19 cellular contexts compared by ENCODE assay signal in the genomic region with DNA sequence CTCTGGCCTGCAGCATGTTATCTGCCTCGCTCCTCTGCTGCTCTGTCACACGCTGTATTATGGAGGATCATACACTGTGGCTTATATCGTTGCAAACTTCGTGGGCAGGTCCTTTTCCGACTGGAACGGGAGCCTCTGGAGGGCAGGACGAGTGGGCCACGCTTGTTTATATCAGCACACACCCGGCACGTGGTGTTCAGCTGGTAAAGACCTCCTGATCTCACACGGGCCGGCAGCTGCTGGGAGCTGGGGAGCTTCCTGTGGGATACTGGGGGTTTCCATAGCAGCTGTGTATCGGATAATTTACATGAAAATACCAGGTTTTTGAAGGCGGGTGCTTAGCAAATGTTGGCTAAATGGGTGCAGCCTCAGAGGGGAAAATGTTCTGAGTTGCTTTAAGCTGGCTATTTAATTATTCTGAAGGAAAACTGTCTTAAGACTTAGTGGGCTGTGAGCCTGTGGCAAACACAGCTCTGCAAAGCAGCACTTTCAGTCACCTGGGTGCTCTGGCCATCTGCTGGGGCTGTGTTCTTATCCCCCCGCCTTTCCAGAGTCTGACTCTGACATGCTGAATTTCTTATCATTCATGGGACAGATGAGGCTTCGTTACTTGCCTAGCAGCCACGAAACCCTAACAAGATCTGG.
DNase-seq lines count a peak whose midpoint lies in the region; TF ChIP-seq lines count a peak whose summit lies in the region.
"Had no signal": no experiment of that assay in that cellular context is flagged by ENCODE, and none has a peak within 500 bp of the region (broad histone marks: within the 10 kb centered on the region; RNA-seq: fewer than 3 reads in every experiment).

No MANE protein-coding gene starts in this region.

- peaks cover 28% of the 10 kb centered on the region for H3K4me1 ChIP-seq in HUES6 (ENCODE audit: control insufficient read depth, insufficient read depth, low read length)
- H3K4me1 ChIP-seq in iPS-20b (ENCODE audit: insufficient read depth, low read length) = peaks cover 21% of the 10 kb centered on the region
- H3K4me1 ChIP-seq in ascending aorta = no peaks in the 10 kb centered on the region
- H3K4me1 ChIP-seq: gastrocnemius medialis had no signal

- H3K4me3 ChIP-seq in HUES6 (ENCODE audit: low read depth, low read length) = peak overlapping the region; percentile 18; the same call in 1 of the 2 replicates
- peak overlapping the region; percentile 18; the same call in 1 of the 2 replicates for H3K4me3 ChIP-seq in iPS-20b (ENCODE audit: low read length)
- H3K4me3 ChIP-seq in ascending aorta = no peak overlapping the region
- H3K4me3 ChIP-seq: gastrocnemius medialis, thoracic aorta had no signal

- DNase-seq in COLO668 (lab: John Stamatoyannopoulos, UW; ENCODE audit: unreplicated experiment) = peak; percentile 17
- peak; percentile 51 for DNase-seq in amniotic epithelial cell (ENCODE audit: low read depth)
- no peak for DNase-seq in cerebellar nuclear complex (lab: John Stamatoyannopoulos, UW)
- no peak for DNase-seq in D341Med (ENCODE audit: low spot score)
- DNase-seq in NCI-H345 (lab: John Stamatoyannopoulos, UW) = no peak
- no peak for DNase-seq in ascending aorta (ENCODE audit: low spot score in 2 of 2)
- DNase-seq: activated effector memory CD4-positive, alpha-beta T cell treated with Interleukin-2 at 50 U/mL for 16 hours; amniotic stem cell; gastrocnemius medialis; islet precursor cell; Karpas-422; NCI-H1105 treated with DMSO at 0.1 percent for 48 hours; NCI-H446; stimulated activated CD4-positive, alpha-beta T cell treated with anti-CD3 and anti-CD28 coated beads, Interleukin-4, amount 100 ng/mL, for 4 hours; SW 1271 had no signal

- no peaks in the 10 kb centered on the region for H3K36me3 ChIP-seq in HUES6 (ENCODE audit: control insufficient read depth, insufficient read depth, low read length)
- no peaks in the 10 kb centered on the region for H3K36me3 ChIP-seq in iPS-20b (ENCODE audit: insufficient read depth, low read depth, low read length)
- H3K36me3 ChIP-seq in ascending aorta = no peaks in the 10 kb centered on the region
- H3K36me3 ChIP-seq: gastrocnemius medialis, thoracic aorta had no signal

- intact Hi-C loops in ascending aorta (cut with DNase I) = no loop called here

- H3K27ac ChIP-seq in HUES6 (ENCODE audit: low read depth, low read length) (no peak overlapping the region), iPS-20b (ENCODE audit: low read length) (no peak overlapping the region), ascending aorta (no peak overlapping the region)
- H3K27ac ChIP-seq: gastrocnemius medialis, HL-60, thoracic aorta had no signal

- no peak for TF ChIP-seq CTCF in ascending aorta (IDR thresholded peaks at IDR 0.05)

- H3K9me3 ChIP-seq in HUES6 (ENCODE audit: control insufficient read depth, insufficient read depth, low read depth, low read length) = no peaks in the 10 kb centered on the region
- H3K9me3 ChIP-seq in iPS-20b (ENCODE audit: insufficient read depth, low read depth, low read length) = no peaks in the 10 kb centered on the region
- no peaks in the 10 kb centered on the region for H3K9me3 ChIP-seq in ascending aorta
- H3K9me3 ChIP-seq: gastrocnemius medialis, thoracic aorta had no signal

- H3K9ac ChIP-seq in HUES6 (ENCODE audit: low read length) = no peak overlapping the region
- no peak overlapping the region for H3K9ac ChIP-seq in iPS-20b (ENCODE audit: low read depth, low read length)

- H3K27me3 ChIP-seq in HUES6 (ENCODE audit: control insufficient read depth, insufficient read depth, low read length) (peaks cover 8% of the 10 kb centered on the region), iPS-20b (ENCODE audit: insufficient read depth, low read length) (peaks cover 27% of the 10 kb centered on the region; the same call in 1 of the 2 replicates), ascending aorta (no peaks in the 10 kb centered on the region)
- H3K27me3 ChIP-seq: gastrocnemius medialis had no signal

Comparison
In these comparisons a context has a peak if more than half of its experiments do, and no peak if none do; other contexts are left out.
1. DNase-seq: peak in COLO668 (single experiment) and amniotic epithelial cell (single experiment); none in cerebellar nuclear complex (0 of 2), D341Med (single experiment), NCI-H345 (single experiment) and ascending aorta (0 of 2).
2. H3K4me3 ChIP-seq: peak in HUES6 (single experiment) and iPS-20b (single experiment); none in ascending aorta (0 of 2).